ENCODE assay signal across 11 cellular contexts in the genomic region with DNA sequence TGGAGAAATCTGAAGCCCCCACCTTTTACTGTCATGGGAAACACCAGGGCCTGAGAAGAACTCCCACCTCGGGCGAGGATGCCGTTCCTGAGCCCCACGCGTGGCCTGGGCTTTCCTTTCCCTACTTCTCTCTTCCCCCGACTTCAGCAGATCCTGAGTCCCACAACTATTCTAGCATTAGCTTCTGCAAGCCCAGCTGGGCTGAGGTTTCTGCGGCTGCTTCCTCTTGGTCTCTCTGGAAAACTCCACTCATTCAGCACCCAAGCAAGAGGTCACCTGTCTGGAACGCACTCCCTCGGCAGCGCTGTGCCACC. TPM values are rescaled to one million over a fixed set of nuclear protein-coding genes. Genes with fewer than 3 reads are reported as not detected.
DNase-seq lines count a peak whose midpoint lies in the region; ATAC-seq and TF ChIP-seq lines count a peak whose summit lies in the region.
"Had no signal": no experiment of that assay in that cellular context is flagged by ENCODE, and none has a peak within 500 bp of the region (broad histone marks: within the 10 kb centered on the region; RNA-seq: fewer than 3 reads in every experiment).

No MANE protein-coding gene starts in this region.

- H3K27me3 ChIP-seq in hepatocyte = no peaks in the 10 kb centered on the region
- no peaks in the 10 kb centered on the region for H3K27me3 ChIP-seq in rectal smooth muscle tissue (ENCODE audit: control insufficient read depth, insufficient read depth, low read length)

- intact Hi-C loops in Calu3 (cut with micrococcal nuclease; ENCODE audit: unreplicated experiment) = loop anchor here (10.0 kb wide), 1 partner anchor 70 kb away; no protein-coding TSS in a partner anchor

- H3K27ac ChIP-seq in VCaP (peak overlapping the region; percentile 80; the same call in 1 of the 2 replicates), hepatocyte (peak overlapping the region; percentile 91), rectal smooth muscle tissue (ENCODE audit: low read depth, low read length) (no peak overlapping the region)

- no peaks in the 10 kb centered on the region for H3K9me3 ChIP-seq in hepatocyte (ENCODE audit: low read depth)

- BruUV-seq in Calu3 (replicated peaks; lab: Mats Ljungman, UMichigan) = no TSS peak

- TF ChIP-seq CTCF in Calu3 (IDR thresholded peaks at IDR 0.05; ENCODE audit: unreplicated experiment) = no peak
- TF ChIP-seq CTCF in VCaP (conservative IDR thresholded peaks at IDR 0.05) = no peak
- TF ChIP-seq CTCF in hepatocyte (IDR thresholded peaks at IDR 0.05; ENCODE audit: poor library complexity) = no peak

- peak overlapping the region; percentile 88 for H3K4me2 ChIP-seq in hepatocyte

- CTCF ChIA-PET in Calu3 (lab: Charles Lee) = interaction anchor here (0.6 kb wide), 1 partner anchor 92 kb away, joined by 4 read pairs; no protein-coding TSS in a partner anchor

- no peak for DNase-seq in Calu3
- DNase-seq in hepatocyte (ENCODE audit: low spot score) = no peak
- DNase-seq in NCI-H1694 treated with DMSO at 0.1 percent for 48 hours (lab: John Stamatoyannopoulos, UW) = no peak
- DNase-seq in NCI-H526 (lab: John Stamatoyannopoulos, UW) = no peak
- no peak for DNase-seq in NCI-H345 treated with DMSO at 0.1 percent for 48 hours (lab: John Stamatoyannopoulos, UW; ENCODE audit: unreplicated experiment)
- DNase-seq: activated CD4-positive, alpha-beta T cell treated with anti-CD3 and anti-CD28 coated beads for 1 hour; GF-D8 had no signal

- peaks cover 18% of the 10 kb centered on the region for H4K20me1 ChIP-seq in hepatocyte (ENCODE audit: insufficient read depth, poor library complexity, severe bottlenecking)

- peak overlapping the region; percentile 49 for H3K9ac ChIP-seq in rectal smooth muscle tissue (ENCODE audit: low read length)

- no peaks in the 10 kb centered on the region for H3K27me3 Mint-ChIP-seq in Calu3 (ENCODE audit: unreplicated experiment)

- peak overlapping the region; percentile 82 for H2AFZ ChIP-seq in hepatocyte

- H3K4me1 ChIP-seq in hepatocyte (ENCODE audit: insufficient read depth) = peaks cover 4% of the 10 kb centered on the region
- H3K4me1 ChIP-seq in rectal smooth muscle tissue (ENCODE audit: control insufficient read depth, insufficient read depth, low read length) = peaks cover 5% of the 10 kb centered on the region

- H3K9me3 Mint-ChIP-seq in Calu3 (ENCODE audit: low read depth, unreplicated experiment) = peaks cover 3% of the 10 kb centered on the region

- WGBS in hepatocyte (ENCODE audit: low lambda C conversion rate, missing lambda C conversion rate) = 58% methylated on average over 10 of the region's 10 CpGs

- H3K36me3 Mint-ChIP-seq in Calu3 (ENCODE audit: insufficient read depth, unreplicated experiment) = peaks cover 34% of the 10 kb centered on the region

- peaks cover 41% of the 10 kb centered on the region for H3K79me2 ChIP-seq in hepatocyte

- H3K4me1 Mint-ChIP-seq in Calu3 (ENCODE audit: low read depth, unreplicated experiment) = peaks cover 39% of the 10 kb centered on the region
- H3K4me1 Mint-ChIP-seq: central memory CD8-positive, alpha-beta T cell had no signal

- ATAC-seq in HG03457 (IDR thresholded peaks at IDR 0.05; ENCODE audit: unreplicated experiment) = no peak

- no peaks in the 10 kb centered on the region for H3K36me3 ChIP-seq in hepatocyte (replicated peaks; ENCODE audit: insufficient read depth, low read depth)
- no peaks in the 10 kb centered on the region for H3K36me3 ChIP-seq in rectal smooth muscle tissue (ENCODE audit: control insufficient read depth, insufficient read depth, low read length)

- H3K4me3 ChIP-seq in hepatocyte (peak overlapping the region; percentile 90), rectal smooth muscle tissue (ENCODE audit: low read length) (peak overlapping the region; percentile 64)

- H3K4me3 Mint-ChIP-seq in Calu3 (ENCODE audit: low read depth, unreplicated experiment) = peak overlapping the region; percentile 67
- H3K4me3 Mint-ChIP-seq: central memory CD8-positive, alpha-beta T cell had no signal

- no peaks in the 10 kb centered on the region for H3K9me2 ChIP-seq in hepatocyte (replicated peaks; ENCODE audit: insufficient read depth)

- peak overlapping the region; percentile 18 for H3K27ac Mint-ChIP-seq in Calu3 (ENCODE audit: unreplicated experiment)

RNA-seq across cellular contexts. Expression of a gene that starts 0.8 kb away (rescaled TPM):
- total RNA-seq in Calu3 (2022) = 29.1 and 34.2 TPM in 2 replicates
- 51.5 and 55.5 TPM in 2 replicates for total RNA-seq in hepatocyte
- polyA plus RNA-seq in hepatocyte = 16.0 and 17.6 TPM in 2 replicates
